In the genomic region with DNA sequence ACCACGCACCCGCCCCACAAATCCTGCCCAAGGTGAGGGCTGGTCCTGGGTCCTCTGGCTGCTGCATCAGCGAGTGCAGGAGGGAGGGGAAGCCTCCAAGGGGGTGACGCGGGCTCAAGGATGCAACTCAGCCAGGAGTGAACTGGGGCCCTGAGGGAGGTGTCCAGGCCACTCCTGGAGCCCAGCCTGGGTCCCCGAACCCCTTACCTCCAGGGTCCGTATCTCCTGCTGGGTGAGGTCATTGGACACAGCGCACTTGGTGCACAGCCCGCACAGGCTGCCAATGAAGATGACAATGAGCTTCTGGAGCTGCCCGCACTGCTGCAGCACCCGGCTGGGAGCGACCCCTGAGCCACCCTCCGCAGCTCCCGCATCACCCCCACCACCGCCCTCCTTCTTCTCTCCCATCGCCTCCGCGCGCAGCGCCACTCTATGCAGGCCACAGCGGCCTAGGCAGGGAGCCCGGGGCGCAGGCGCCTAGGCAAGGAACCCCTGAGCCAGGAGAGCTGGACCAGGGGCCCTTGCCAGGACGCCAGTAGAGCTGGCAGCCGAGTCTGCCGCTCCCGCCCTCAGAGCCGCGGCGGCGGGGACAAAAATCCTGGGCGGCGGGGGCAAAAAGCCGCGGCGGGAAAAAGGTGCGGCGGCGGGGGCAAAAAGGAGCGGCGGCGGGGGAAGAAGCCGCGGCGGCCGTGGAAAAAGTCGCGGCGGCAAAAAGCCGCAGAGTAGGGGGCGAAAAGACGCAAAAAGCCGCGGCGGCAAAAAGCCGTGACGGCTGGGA, we compare ENCODE assay signal across 8 cellular contexts.
DNase-seq lines count a peak whose midpoint lies in the region; ATAC-seq and TF ChIP-seq lines count a peak whose summit lies in the region.
"Not testable (repeated sequence)": the region's sequence is repeated elsewhere in the genome, so short reads cannot be mapped to it uniquely, and the experiment has no call there.

No MANE protein-coding gene starts in this region.

- WGBS in urinary bladder: 11% methylated on average over 58 of the region's 58 CpGs

- not testable (repeated sequence) for ATAC-seq in sciatic nerve

- DNase-seq in D341Med (ENCODE audit: low spot score): peak; percentile 69
- DNase-seq in MG63: peak; percentile 44
- DNase-seq in chondrocyte (ENCODE audit: low spot score): peak; percentile 92
- DNase-seq in left ventricle myocardium inferior: peak; percentile 25
- peak; percentile 32 for DNase-seq in midbrain (lab: John Stamatoyannopoulos, UW)
- DNase-seq in sciatic nerve (ENCODE audit: low spot score): peak; percentile 32

- H3K4me1 Mint-ChIP-seq in chondrocyte (ENCODE audit: low read depth): not testable (repeated sequence)

- not testable (repeated sequence) for H3K36me3 Mint-ChIP-seq in chondrocyte (ENCODE audit: low read depth)

- H3K4me3 ChIP-seq in MG63 (peak overlapping the region; percentile 60), left ventricle myocardium inferior (peak overlapping the region; percentile 60), urinary bladder (ENCODE audit: low read depth, low read length) (peak overlapping the region; percentile 6)

- not testable (repeated sequence) for H3K4me1 ChIP-seq in left ventricle myocardium inferior; urinary bladder (ENCODE audit: insufficient read depth)

- not testable (repeated sequence) for TF ChIP-seq CTCF in VCaP (conservative IDR thresholded peaks at IDR 0.05); chondrocyte (IDR thresholded peaks at IDR 0.05); left ventricle myocardium inferior (IDR thresholded peaks at IDR 0.05; ENCODE audit: borderline replicate concordance)

- peak overlapping the region; percentile 89; the same call in 1 of the 2 replicates for H3K27ac ChIP-seq in VCaP
- H3K27ac ChIP-seq in left ventricle myocardium inferior (replicated peaks); urinary bladder (ENCODE audit: low read depth): not testable (repeated sequence)

- H3K4me3 Mint-ChIP-seq in chondrocyte (ENCODE audit: unreplicated experiment): not testable (repeated sequence)

- H3K9me3 Mint-ChIP-seq in chondrocyte (ENCODE audit: low read depth): peaks cover 35% of the 10 kb centered on the region

- intact Hi-C loops in left ventricle myocardium inferior (cut with micrococcal nuclease); sciatic nerve (cut with DNase I): not testable (repeated sequence)

- H3K27ac Mint-ChIP-seq in chondrocyte (ENCODE audit: unreplicated experiment): not testable (repeated sequence)

- not testable (repeated sequence) for H3K27me3 ChIP-seq in MG63
- peaks cover 38% of the 10 kb centered on the region for H3K27me3 ChIP-seq in left ventricle myocardium inferior (ENCODE audit: low read depth)

- H3K9me3 ChIP-seq in MG63: not testable (repeated sequence)
- peaks cover 33% of the 10 kb centered on the region for H3K9me3 ChIP-seq in left ventricle myocardium inferior (replicated peaks)

- H3K27me3 Mint-ChIP-seq in chondrocyte (ENCODE audit: low read depth): not testable (repeated sequence)

- H3K36me3 ChIP-seq in MG63; left ventricle myocardium inferior; urinary bladder (ENCODE audit: insufficient read depth): not testable (repeated sequence)

Comparison
In these comparisons a context has a peak if more than half of its experiments do, and no peak if none do; other contexts are left out.
1. DNase-seq: peak in every context shown above with its lines; median percentile 92 in chondrocyte; 69 in D341Med; 44 in MG63; 32 in midbrain; 32 in sciatic nerve; 25 in left ventricle myocardium inferior.
2. H3K4me3 ChIP-seq: peak in every context shown above with its lines; median percentile 60 in MG63; 60 in left ventricle myocardium inferior; 6 in urinary bladder.